8 cellular contexts compared by ENCODE assay signal in the genomic region with DNA sequence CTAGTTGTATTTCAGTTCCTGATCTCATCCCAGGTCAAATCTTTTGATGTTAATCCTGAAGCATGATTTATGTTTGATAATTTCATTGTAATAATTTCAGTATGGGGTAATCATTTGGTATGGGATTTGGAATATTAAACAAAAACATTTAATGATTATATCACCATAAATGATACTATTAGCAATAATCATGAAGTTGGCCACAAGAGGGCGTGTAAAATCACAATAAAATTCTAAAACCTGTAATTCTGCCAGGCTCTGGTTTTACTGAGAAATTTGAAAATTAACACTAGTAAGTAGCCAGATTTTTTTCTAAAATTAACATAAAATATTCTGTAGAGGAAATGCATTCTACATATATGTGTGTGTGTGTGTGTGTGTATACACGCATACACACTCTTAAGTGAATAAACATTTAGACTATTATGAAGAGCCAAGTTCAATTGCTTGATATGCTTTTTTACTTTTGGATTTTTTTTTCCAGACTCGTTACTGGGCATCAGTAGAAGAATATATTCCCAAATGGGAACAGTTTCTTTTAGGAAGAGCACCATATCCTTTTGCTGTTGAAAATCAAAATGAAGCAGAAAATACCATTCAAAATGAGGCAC. TPM values are rescaled to one million over a fixed set of nuclear protein-coding genes. Genes with fewer than 3 reads are reported as not detected.
DNase-seq lines count a peak whose midpoint lies in the region; ATAC-seq and TF ChIP-seq lines count a peak whose summit lies in the region.

No MANE protein-coding gene starts in this region.

- no peak for TF ChIP-seq POLR2A in testis (IDR thresholded peaks at IDR 0.05)

- H4K20me1 ChIP-seq in SK-N-SH (ENCODE audit: insufficient read depth): no peaks in the 10 kb centered on the region
- H4K20me1 ChIP-seq in OCI-LY3 (ENCODE audit: insufficient read depth, low read length): no peaks in the 10 kb centered on the region

- H3K9me2 ChIP-seq in SK-N-SH: no peaks in the 10 kb centered on the region

- TF ChIP-seq EP300 in SK-N-SH (IDR thresholded peaks at IDR 0.05; ENCODE audit: borderline replicate concordance in 1 of 2, low read depth in 1 of 2, low read length in 1 of 2): no peak

- CTCF ChIA-PET in SK-N-SH (lab: Yijun Ruan, JAX): interaction anchor here (0.6 to 9.1 kb wide), 25 partner anchors 9 to 237 kb away, joined by 3 to 142 read pairs (median 4); no protein-coding TSS in a partner anchor

- peak; percentile 62 for TF ChIP-seq RAD21 in SK-N-SH (IDR thresholded peaks at IDR 0.05; ENCODE audit: low read length)

- H3K27ac ChIP-seq in SK-N-SH (ENCODE audit: low read depth in 2 of 2, low read length in 1 of 2) (no peak overlapping the region), OCI-LY3 (ENCODE audit: low read length) (no peak overlapping the region), testis (no peak overlapping the region)

- H2AFZ ChIP-seq in SK-N-SH (ENCODE audit: low read depth) (no peak overlapping the region), OCI-LY3 (ENCODE audit: low read depth, low read length) (no peak overlapping the region)

- H3K4me3 ChIP-seq in SK-N-SH (ENCODE audit: low read depth in 2 of 2, low read length in 1 of 2) (no peak overlapping the region), OCI-LY3 (ENCODE audit: low read length) (no peak overlapping the region), fibroblast of villous mesenchyme (ENCODE audit: low read depth, low read length) (no peak overlapping the region), testis (no peak overlapping the region)

- no peaks in the 10 kb centered on the region for H3K27me3 ChIP-seq in SK-N-SH (ENCODE audit: insufficient read depth)
- H3K27me3 ChIP-seq in OCI-LY3 (ENCODE audit: low read depth, low read length): peaks cover 48% of the 10 kb centered on the region
- no peaks in the 10 kb centered on the region for H3K27me3 ChIP-seq in testis

- H3K9ac ChIP-seq in SK-N-SH (no peak overlapping the region), OCI-LY3 (ENCODE audit: low read length) (no peak overlapping the region)

- H3K36me3 ChIP-seq in SK-N-SH (replicated peaks in 1 of 2; ENCODE audit: control insufficient read depth in 1 of 2, insufficient read depth in 2 of 2, low read length in 1 of 2): peaks cover 0 to 10% of the 10 kb centered on the region in 2 experiments
- no peaks in the 10 kb centered on the region for H3K36me3 ChIP-seq in OCI-LY3 (replicated peaks; ENCODE audit: low read depth, low read length)
- H3K36me3 ChIP-seq in testis (ENCODE audit: low read depth, missing control alignments): no peaks in the 10 kb centered on the region

- DNase-seq in SK-N-SH (peak; percentile 9), fibroblast of villous mesenchyme (ENCODE audit: low read depth) (peak; percentile 22), testis (peak; percentile 23), NCI-H1417 treated with DMSO at 0.1 percent for 48 hours (lab: John Stamatoyannopoulos, UW) (no peak)

- no peak overlapping the region for H3K4me2 ChIP-seq in SK-N-SH
- H3K4me2 ChIP-seq in OCI-LY3 (ENCODE audit: low read length): no peak overlapping the region

- H3K79me2 ChIP-seq in SK-N-SH (ENCODE audit: insufficient read depth) (no peaks in the 10 kb centered on the region), OCI-LY3 (ENCODE audit: low read length) (no peaks in the 10 kb centered on the region)

- intact Hi-C loops in testis (cut with DNase I; ENCODE audit: low total_unique reads): no loop called here

- H3K4me1 ChIP-seq in SK-N-SH (ENCODE audit: control insufficient read depth in 1 of 2, insufficient read depth in 2 of 2, low read depth in 1 of 2, low read length in 1 of 2) (no peaks in the 10 kb centered on the region), OCI-LY3 (ENCODE audit: low read length) (no peaks in the 10 kb centered on the region), testis (no peaks in the 10 kb centered on the region)

- 31% methylated on average over 3 of the region's 3 CpGs for WGBS in SK-N-SH (ENCODE audit: low lambda C conversion rate)
- 48 to 58% methylated on average over 3 of the region's 3 CpGs for WGBS in testis, 2 donors

- peaks cover 8% of the 10 kb centered on the region for H3F3A ChIP-seq in SK-N-SH (replicated peaks; ENCODE audit: insufficient read depth)

- ATAC-seq in SK-N-SH treated with all-trans-retinoic acid at 6 μM for 48 hours: no peak
- no peak for ATAC-seq in HG03439 (IDR thresholded peaks at IDR 0.05; ENCODE audit: unreplicated experiment)
- no peak for ATAC-seq in HG02852 (IDR thresholded peaks at IDR 0.05; ENCODE audit: unreplicated experiment)

- peak; percentile 83 for TF ChIP-seq CTCF in SK-N-SH (IDR thresholded peaks at IDR 0.05)
- peak; percentile 90 for TF ChIP-seq CTCF in OCI-LY3 (IDR thresholded peaks at IDR 0.05; ENCODE audit: low read depth, low read length)
- peak; percentile 54 for TF ChIP-seq CTCF in fibroblast of villous mesenchyme (IDR thresholded peaks at IDR 0.05; ENCODE audit: insufficient read depth, low read depth, low read length)
- peak; percentile 19 to 82 (median 46) for TF ChIP-seq CTCF in testis (IDR thresholded peaks at IDR 0.05)

- POLR2A ChIA-PET in SK-N-SH (lab: Yijun Ruan, JAX): no interaction called here

- H3K9me3 ChIP-seq in SK-N-SH (no peaks in the 10 kb centered on the region), OCI-LY3 (ENCODE audit: insufficient read depth, low read length) (no peaks in the 10 kb centered on the region), testis (no peaks in the 10 kb centered on the region)

TF ChIP-seq in SK-N-SH, 30 proteins besides CTCF, POLR2A, EP300 and RAD21:
- TF ChIP-seq SMC3 (IDR thresholded peaks at IDR 0.05; ENCODE audit: low read depth, low read length) (peak; percentile 50; the same call in 1 of the 2 replicates), YY1 (IDR thresholded peaks at IDR 0.05; ENCODE audit: low read depth) (no peak)
- TF ChIP-seq, protein P1, sequence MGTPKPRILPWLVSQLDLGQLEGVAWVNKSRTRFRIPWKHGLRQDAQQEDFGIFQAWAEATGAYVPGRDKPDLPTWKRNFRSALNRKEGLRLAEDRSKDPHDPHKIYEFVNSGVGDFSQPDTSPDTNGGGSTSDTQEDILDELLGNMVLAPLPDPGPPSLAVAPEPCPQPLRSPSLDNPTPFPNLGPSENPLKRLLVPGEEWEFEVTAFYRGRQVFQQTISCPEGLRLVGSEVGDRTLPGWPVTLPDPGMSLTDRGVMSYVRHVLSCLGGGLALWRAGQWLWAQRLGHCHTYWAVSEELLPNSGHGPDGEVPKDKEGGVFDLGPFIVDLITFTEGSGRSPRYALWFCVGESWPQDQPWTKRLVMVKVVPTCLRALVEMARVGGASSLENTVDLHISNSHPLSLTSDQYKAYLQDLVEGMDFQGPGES (IDR thresholded peaks at IDR 0.05; ENCODE audit: low read depth, low read length): no peak

TF ChIP-seq in SK-N-SH treated with all-trans-retinoic acid at 6 μM for 48 hours, 23 proteins besides CTCF, POLR2A, EP300 and RAD21:
- TF ChIP-seq ZNF8 (CRISPR knock-in tag; IDR thresholded peaks at IDR 0.05) (no peak), TCF4 (CRISPR knock-in tag; IDR thresholded peaks at IDR 0.05; ENCODE audit: borderline replicate concordance) (no peak), ISL1 (CRISPR knock-in tag; IDR thresholded peaks at IDR 0.05) (no peak), BACH2 (CRISPR knock-in tag; IDR thresholded peaks at IDR 0.05; ENCODE audit: borderline replicate concordance) (no peak)
TF ChIP-seq in SK-N-SH treated with all-trans-retinoic acid at 6 μM for 48 hours: peak in this region for 0.

RNA-seq across cellular contexts. Expression of a gene that starts 40.5 kb away (rescaled TPM):
- not detected in 2 replicates for polyA plus RNA-seq in SK-N-SH (2012; rRNA removed)
- polyA plus RNA-seq in SK-N-SH (2012; cell fraction: cytosol; rRNA removed): not detected in 2 replicates
- not detected in 2 replicates for polyA plus RNA-seq in SK-N-SH (2012; cell fraction: nucleus; rRNA removed)
- not detected in 2 replicates for total RNA-seq in fibroblast of villous mesenchyme
- total RNA-seq in testis: not detected
- polyA plus RNA-seq in testis (ENCODE audit: insufficient read depth, low read depth, low replicate concordance): not detected
